ENCODE assay signal across 8 cellular contexts in genomic region chr3:49553690-49554634, GRCh38. TPM values are rescaled to one million over a fixed set of nuclear protein-coding genes. Genes with fewer than 3 reads are reported as not detected.
DNase-seq lines count a peak whose midpoint lies in the region; ATAC-seq and TF ChIP-seq lines count a peak whose summit lies in the region.

A gene with protein sequence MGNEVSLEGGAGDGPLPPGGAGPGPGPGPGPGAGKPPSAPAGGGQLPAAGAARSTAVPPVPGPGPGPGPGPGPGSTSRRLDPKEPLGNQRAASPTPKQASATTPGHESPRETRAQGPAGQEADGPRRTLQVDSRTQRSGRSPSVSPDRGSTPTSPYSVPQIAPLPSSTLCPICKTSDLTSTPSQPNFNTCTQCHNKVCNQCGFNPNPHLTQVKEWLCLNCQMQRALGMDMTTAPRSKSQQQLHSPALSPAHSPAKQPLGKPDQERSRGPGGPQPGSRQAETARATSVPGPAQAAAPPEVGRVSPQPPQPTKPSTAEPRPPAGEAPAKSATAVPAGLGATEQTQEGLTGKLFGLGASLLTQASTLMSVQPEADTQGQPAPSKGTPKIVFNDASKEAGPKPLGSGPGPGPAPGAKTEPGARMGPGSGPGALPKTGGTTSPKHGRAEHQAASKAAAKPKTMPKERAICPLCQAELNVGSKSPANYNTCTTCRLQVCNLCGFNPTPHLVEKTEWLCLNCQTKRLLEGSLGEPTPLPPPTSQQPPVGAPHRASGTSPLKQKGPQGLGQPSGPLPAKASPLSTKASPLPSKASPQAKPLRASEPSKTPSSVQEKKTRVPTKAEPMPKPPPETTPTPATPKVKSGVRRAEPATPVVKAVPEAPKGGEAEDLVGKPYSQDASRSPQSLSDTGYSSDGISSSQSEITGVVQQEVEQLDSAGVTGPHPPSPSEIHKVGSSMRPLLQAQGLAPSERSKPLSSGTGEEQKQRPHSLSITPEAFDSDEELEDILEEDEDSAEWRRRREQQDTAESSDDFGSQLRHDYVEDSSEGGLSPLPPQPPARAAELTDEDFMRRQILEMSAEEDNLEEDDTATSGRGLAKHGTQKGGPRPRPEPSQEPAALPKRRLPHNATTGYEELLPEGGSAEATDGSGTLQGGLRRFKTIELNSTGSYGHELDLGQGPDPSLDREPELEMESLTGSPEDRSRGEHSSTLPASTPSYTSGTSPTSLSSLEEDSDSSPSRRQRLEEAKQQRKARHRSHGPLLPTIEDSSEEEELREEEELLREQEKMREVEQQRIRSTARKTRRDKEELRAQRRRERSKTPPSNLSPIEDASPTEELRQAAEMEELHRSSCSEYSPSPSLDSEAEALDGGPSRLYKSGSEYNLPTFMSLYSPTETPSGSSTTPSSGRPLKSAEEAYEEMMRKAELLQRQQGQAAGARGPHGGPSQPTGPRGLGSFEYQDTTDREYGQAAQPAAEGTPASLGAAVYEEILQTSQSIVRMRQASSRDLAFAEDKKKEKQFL (N-terminal part only) (plus strand): TSS chr3:49554477. CDS start chr3:49554603, 126 bp downstream.

- no peaks in the 10 kb centered on the region for H3K9me3 ChIP-seq in colonic mucosa

- intact Hi-C loops in activated CD4-positive, alpha-beta T cell treated with anti-CD3 and anti-CD28 coated beads, Interleukin-2, amount 10 ng/mL, durations not matched to agents 24 days and 14 days (cut with micrococcal nuclease) = loop anchor here (1.0 kb wide), 1 partner anchor 14 kb away; no protein-coding TSS in a partner anchor
- intact Hi-C loops in colonic mucosa (cut with DNase I) = no loop called here

- H3K27me3 Mint-ChIP-seq in activated CD4-positive, alpha-beta T cell treated with anti-CD3 and anti-CD28 coated beads, Interleukin-2, amount 10 ng/mL, durations not matched to agents 24 days and 14 days = peaks cover 56% of the 10 kb centered on the region

- H3K4me1 ChIP-seq in colonic mucosa = peaks cover 4% of the 10 kb centered on the region

- H3K27me3 ChIP-seq in colonic mucosa = no peaks in the 10 kb centered on the region

- H3K9ac ChIP-seq in colonic mucosa (ENCODE audit: low read depth in 2 of 2, low read length in 2 of 2) = peak within 1 kb of the TSS; percentile 56 to 62

- H3K27ac ChIP-seq in colonic mucosa = no peak within 1 kb of the TSS

- peaks cover 19% of the 10 kb centered on the region for H3K4me1 Mint-ChIP-seq in activated CD4-positive, alpha-beta T cell treated with anti-CD3 and anti-CD28 coated beads, Interleukin-2, amount 10 ng/mL, durations not matched to agents 24 days and 14 days

- H3K9me3 Mint-ChIP-seq in activated CD4-positive, alpha-beta T cell treated with anti-CD3 and anti-CD28 coated beads, Interleukin-2, amount 10 ng/mL, durations not matched to agents 24 days and 14 days = no peaks in the 10 kb centered on the region

- peak; percentile 78 for ATAC-seq in HG03439 (IDR thresholded peaks at IDR 0.05; ENCODE audit: unreplicated experiment)

- H3K4me3 ChIP-seq in colonic mucosa = peak within 1 kb of the TSS; percentile 57

- TF ChIP-seq CTCF in colonic mucosa (IDR thresholded peaks at IDR 0.05) = no peak

- peak within 1 kb of the TSS; percentile 90 for H3K4me3 Mint-ChIP-seq in activated CD4-positive, alpha-beta T cell treated with anti-CD3 and anti-CD28 coated beads, Interleukin-2, amount 10 ng/mL, durations not matched to agents 24 days and 14 days

- H3K36me3 Mint-ChIP-seq in activated CD4-positive, alpha-beta T cell treated with anti-CD3 and anti-CD28 coated beads, Interleukin-2, amount 10 ng/mL, durations not matched to agents 24 days and 14 days (ENCODE audit: low read depth) = no peaks in the 10 kb centered on the region

- no peaks in the 10 kb centered on the region for H3K36me3 ChIP-seq in colonic mucosa

- peak within 1 kb of the TSS; percentile 66 for H3K27ac Mint-ChIP-seq in activated CD4-positive, alpha-beta T cell treated with anti-CD3 and anti-CD28 coated beads, Interleukin-2, amount 10 ng/mL, durations not matched to agents 24 days and 14 days

- peak; percentile 100 for DNase-seq in AG20443 (ENCODE audit: low spot score)
- peak; percentile 98 for DNase-seq in GM19238 (ENCODE audit: insufficient read length, low spot score)
- peak; percentile 74 for DNase-seq in NCI-H510A (lab: John Stamatoyannopoulos, UW)
- DNase-seq in activated CD4-positive, alpha-beta T cell treated with anti-CD3 and anti-CD28 coated beads, Interleukin-2, amount 10 ng/mL, durations not matched to agents 24 days and 14 days = peak; percentile 96
- peak; percentile 82 for DNase-seq in colonic mucosa
- peak; percentile 97 for DNase-seq in left kidney (ENCODE audit: low read depth, low spot score)
- peak; percentile 91 for DNase-seq in stimulated activated CD4-positive, alpha-beta T cell treated with anti-CD3 and anti-CD28 coated beads, Interleukin-1b, Interleukin-23, amount 100 ng/mL, for 48 hours

RNA-seq across cellular contexts. Expression of the gene that starts here (rescaled TPM):
- 0.09 TPM in 2 replicates for total RNA-seq in activated CD4-positive, alpha-beta T cell treated with anti-CD3 and anti-CD28 coated beads, Interleukin-2, amount 10 ng/mL, durations not matched to agents 24 days and 14 days
- total RNA-seq in colonic mucosa = under 1 TPM; 0.17 to 0.21 TPM

Comparison
In these comparisons a context has a peak if more than half of its experiments do, and no peak if none do; other contexts are left out.
1. Peak in DNase-seq in activated CD4-positive, alpha-beta T cell treated with anti-CD3 and anti-CD28 coated beads, Interleukin-2, amount 10 ng/mL, durations not matched to agents 24 days and 14 days; RNA of the gene not detected or under 1 TPM.
2. Peak in DNase-seq, H3K4me3 ChIP-seq and H3K9ac ChIP-seq in colonic mucosa; RNA of the gene not detected or under 1 TPM.